19 cellular contexts compared by ENCODE assay signal in the genomic region with DNA sequence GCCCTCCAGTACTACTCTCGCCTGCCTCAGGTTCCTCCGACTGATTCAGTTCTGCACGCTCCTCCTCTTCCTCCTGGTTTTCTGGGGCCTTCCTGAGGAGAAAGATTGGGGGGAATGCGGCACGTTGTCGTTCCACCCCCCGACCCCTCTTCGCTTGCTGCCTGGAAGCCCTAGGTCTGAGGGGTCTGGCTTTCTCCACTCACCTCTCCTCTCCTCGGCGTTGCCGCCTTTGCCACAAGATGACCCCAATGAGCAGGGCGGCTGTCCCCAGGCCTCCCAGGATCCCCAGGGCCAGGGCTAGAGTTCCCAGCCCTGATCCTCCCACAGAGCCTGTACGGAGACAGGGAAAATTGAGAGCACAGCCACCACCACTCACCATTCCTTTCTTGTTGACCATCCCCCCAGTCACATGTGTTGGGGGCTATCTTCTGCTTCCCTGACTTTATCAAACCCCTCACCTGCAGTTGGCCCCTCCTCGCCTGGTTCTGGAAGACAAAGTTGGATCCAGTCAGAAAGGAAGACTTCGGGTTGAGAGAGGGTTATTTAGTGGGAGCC. TPM values are rescaled to one million over a fixed set of nuclear protein-coding genes. Genes with fewer than 3 reads are reported as not detected.
A peak's percentile ranks its signal among the peaks of the same experiment; 100 is the strongest.
DNase-seq lines count a peak whose midpoint lies in the region; ATAC-seq, FAIRE-seq and TF ChIP-seq lines count a peak whose summit lies in the region.
"Had no signal": no experiment of that assay in that cellular context is flagged by ENCODE, and none has a peak within 500 bp of the region (broad histone marks: within the 10 kb centered on the region; RNA-seq: fewer than 3 reads in every experiment).

No MANE protein-coding gene starts in this region.

- H3K9me3 ChIP-seq in kidney (ENCODE audit: control insufficient read depth in 1 of 2, low read length in 2 of 2) (no peaks in the 10 kb centered on the region), PC-3 (ENCODE audit: low read length) (no peaks in the 10 kb centered on the region)
- H3K9me3 ChIP-seq: SJCRH30 had no signal

- no peak overlapping the region for H3K4me3 ChIP-seq in GM23338
- no peak overlapping the region for H3K4me3 ChIP-seq in kidney (ENCODE audit: low read length in 2 of 2)
- H3K4me3 ChIP-seq in PC-3 (ENCODE audit: low read length) = no peak overlapping the region
- H3K4me3 ChIP-seq: SJCRH30 had no signal

- CTCF ChIA-PET in activated CD8-positive, alpha-beta T cell treated with anti-CD3 and anti-CD28 coated beads for 36 hours (lab: Charles Lee) = no interaction called here
- CTCF ChIA-PET in PC-3 (lab: Charles Lee) = no interaction called here

- ATAC-seq in GM23338 = no peak
- ATAC-seq in activated CD8-positive, alpha-beta T cell treated with anti-CD3 and anti-CD28 coated beads for 36 hours = no peak
- no peak for ATAC-seq in PC-3
- ATAC-seq: foreskin keratinocyte had no signal

- no TSS peak for BruUV-seq in PC-3 (replicated peaks; lab: Mats Ljungman, UMichigan)

- H3K36me3 ChIP-seq in GM23338 (ENCODE audit: insufficient read depth) (peaks cover 2% of the 10 kb centered on the region; the same call in 1 of the 2 replicates), kidney (ENCODE audit: control insufficient read depth in 1 of 2, insufficient read depth in 2 of 2, low read length in 2 of 2) (peaks cover 0 to 12% of the 10 kb centered on the region in 2 donors), PC-3 (ENCODE audit: low read depth, low read length) (peaks cover 5% of the 10 kb centered on the region)
- H3K36me3 ChIP-seq: SJCRH30 had no signal

- H3K27ac Mint-ChIP-seq in GM23338 (no peak overlapping the region; the same call in 1 of the 2 replicates), progenitor cell of endocrine pancreas (no peak overlapping the region)
- peak overlapping the region; percentile 50 for H3K27ac Mint-ChIP-seq in activated CD8-positive, alpha-beta T cell treated with anti-CD3 and anti-CD28 coated beads for 36 hours

- H4K20me1 ChIP-seq in GM23338 (replicated peaks; ENCODE audit: insufficient read depth) (no peaks in the 10 kb centered on the region), PC-3 (ENCODE audit: low read length) (no peaks in the 10 kb centered on the region)

- H2AFZ ChIP-seq in GM23338 (no peak overlapping the region), PC-3 (ENCODE audit: low read length) (no peak overlapping the region)

- H3K4me3 Mint-ChIP-seq in GM23338 (0 out of 3 replicates have a peak overlapping the region, but pooled peaks have one; percentile 6), progenitor cell of endocrine pancreas (ENCODE audit: low read depth) (peak overlapping the region; percentile 16)
- no peak overlapping the region for H3K4me3 Mint-ChIP-seq in activated CD8-positive, alpha-beta T cell treated with anti-CD3 and anti-CD28 coated beads for 36 hours

- H3K9me3 Mint-ChIP-seq in GM23338 (no peaks in the 10 kb centered on the region), progenitor cell of endocrine pancreas (ENCODE audit: low read depth) (no peaks in the 10 kb centered on the region)
- H3K9me3 Mint-ChIP-seq in activated CD8-positive, alpha-beta T cell treated with anti-CD3 and anti-CD28 coated beads for 36 hours = no peaks in the 10 kb centered on the region

- H3K27ac ChIP-seq in GM23338 (ENCODE audit: low read depth) (no peak overlapping the region), kidney (ENCODE audit: low read depth in 2 of 2, low read length in 2 of 2) (no peak overlapping the region), PC-3 (ENCODE audit: low read length) (no peak overlapping the region)
- H3K27ac ChIP-seq: foreskin keratinocyte, SJCRH30 had no signal

- DNase-seq in GM23338 (ENCODE audit: low spot score) (no peak), kidney (peak; percentile 71), progenitor cell of endocrine pancreas (ENCODE audit: low spot score, unreplicated experiment) (no peak), PC-3 (no peak), UCSD-AML1 (lab: John Stamatoyannopoulos, UW; ENCODE audit: unreplicated experiment) (no peak), SIG-M5 treated with dmso at 0.1 percent for 504 hours (lab: John Stamatoyannopoulos, UW; ENCODE audit: unreplicated experiment) (no peak)
- no peak for DNase-seq in activated CD8-positive, alpha-beta T cell treated with anti-CD3 and anti-CD28 coated beads for 36 hours
- DNase-seq: activated CD4-positive, CD25-positive, alpha-beta regulatory T cell; foreskin keratinocyte; KG1; NCI-H1092; NCI-H2107; NCI-H524 treated with DMSO at 0.1 percent for 48 hours; SJCRH30; stimulated activated CD4-positive, alpha-beta T cell treated with anti-CD3 and anti-CD28 coated beads, Interleukin-2, amount 100 ng/mL, for 24 hours; T-helper 2 cell had no signal

- H3K4me1 ChIP-seq in GM23338 (ENCODE audit: insufficient read depth) (peaks cover 13% of the 10 kb centered on the region; the same call in 1 of the 2 replicates), kidney (ENCODE audit: control insufficient read depth in 1 of 2, insufficient read depth in 1 of 2, low read depth in 1 of 2, low read length in 2 of 2) (peaks cover 20 to 26% of the 10 kb centered on the region in 2 donors), PC-3 (ENCODE audit: insufficient read depth, low read length) (peaks cover 22% of the 10 kb centered on the region)
- H3K4me1 ChIP-seq: SJCRH30 had no signal

- H3K9me2 ChIP-seq in GM23338 (ENCODE audit: insufficient read depth) (no peaks in the 10 kb centered on the region), PC-3 (replicated peaks; ENCODE audit: low read length) (no peaks in the 10 kb centered on the region)

- H3K36me3 Mint-ChIP-seq in GM23338 (ENCODE audit: low read depth) = peaks cover 54% of the 10 kb centered on the region
- peaks cover 44% of the 10 kb centered on the region for H3K36me3 Mint-ChIP-seq in activated CD8-positive, alpha-beta T cell treated with anti-CD3 and anti-CD28 coated beads for 36 hours (ENCODE audit: low read depth)
- H3K36me3 Mint-ChIP-seq in progenitor cell of endocrine pancreas (ENCODE audit: insufficient read depth) = peaks cover 16% of the 10 kb centered on the region

- H3K79me2 ChIP-seq in GM23338 (replicated peaks; ENCODE audit: insufficient read depth) = peaks cover 13% of the 10 kb centered on the region
- H3K79me2 ChIP-seq in PC-3 (ENCODE audit: low read length) = peaks cover 12% of the 10 kb centered on the region

- no peak overlapping the region for H3K4me2 ChIP-seq in GM23338
- H3K4me2 ChIP-seq in PC-3 (ENCODE audit: low read length) = no peak overlapping the region

- H3K4me1 Mint-ChIP-seq in GM23338 (peaks cover 36% of the 10 kb centered on the region), progenitor cell of endocrine pancreas (ENCODE audit: low read depth) (peaks cover 38% of the 10 kb centered on the region)
- peaks cover 58% of the 10 kb centered on the region for H3K4me1 Mint-ChIP-seq in activated CD8-positive, alpha-beta T cell treated with anti-CD3 and anti-CD28 coated beads for 36 hours (ENCODE audit: low read depth)

- TF ChIP-seq CTCF in GM23338 (conservative IDR thresholded peaks at IDR 0.05; ENCODE audit: low read depth in 2 of 2) (no peak), kidney (IDR thresholded peaks at IDR 0.05; ENCODE audit: borderline replicate concordance, extremely low read depth, insufficient read depth) (no peak), progenitor cell of endocrine pancreas (IDR thresholded peaks at IDR 0.05; ENCODE audit: unreplicated experiment) (no peak), PC-3 (conservative IDR thresholded peaks at IDR 0.05; ENCODE audit: low read depth, low read length) (no peak)
- TF ChIP-seq CTCF in activated CD8-positive, alpha-beta T cell treated with anti-CD3 and anti-CD28 coated beads for 36 hours (IDR thresholded peaks at IDR 0.05) = no peak

- H3K9ac ChIP-seq in kidney (ENCODE audit: low read length in 2 of 2) = no peak overlapping the region
- no peak overlapping the region for H3K9ac ChIP-seq in PC-3 (ENCODE audit: low read length)

- intact Hi-C loops in activated CD8-positive, alpha-beta T cell treated with anti-CD3 and anti-CD28 coated beads for 36 hours (cut with micrococcal nuclease) = no loop called here
- intact Hi-C loops in kidney (cut with DNase I) (no loop called here), PC-3 (cut with micrococcal nuclease) (no loop called here)

- FAIRE-seq in kidney (lab: Jason Lieb, UNC) = no peak
- FAIRE-seq: colon, D721Med, endothelial cell of umbilical vein had no signal

- H3F3A ChIP-seq in GM23338 (replicated peaks; ENCODE audit: low read depth) (peaks cover 12% of the 10 kb centered on the region), PC-3 (ENCODE audit: low read length, unreplicated experiment) (no peaks in the 10 kb centered on the region)

- H3K27me3 ChIP-seq in GM23338 (ENCODE audit: insufficient read depth) = no peaks in the 10 kb centered on the region
- H3K27me3 ChIP-seq in PC-3 (ENCODE audit: low read length) = no peaks in the 10 kb centered on the region
- H3K27me3 ChIP-seq: foreskin keratinocyte, SJCRH30 had no signal

- H3K27me3 Mint-ChIP-seq in GM23338 (ENCODE audit: insufficient read depth, low read depth, poor library complexity) (peaks cover 23% of the 10 kb centered on the region), progenitor cell of endocrine pancreas (no peaks in the 10 kb centered on the region)
- H3K27me3 Mint-ChIP-seq in activated CD8-positive, alpha-beta T cell treated with anti-CD3 and anti-CD28 coated beads for 36 hours = no peaks in the 10 kb centered on the region

- POLR2A ChIA-PET in activated CD8-positive, alpha-beta T cell treated with anti-CD3 and anti-CD28 coated beads for 36 hours (lab: Charles Lee) = interaction anchor here (6.5 kb wide), 1 partner anchor 9 kb away, joined by 72 read pairs; the partner anchor contains the start of genes GPSM3 and PBX2
- POLR2A ChIA-PET in PC-3 (lab: Charles Lee; ENCODE audit: unreplicated experiment) = no interaction called here

RNA-seq across cellular contexts. Expression of gene AGER, which starts 2.8 kb away (rescaled TPM):
- total RNA-seq in GM23338 (2014; rRNA removed; shearing (Covaris generic)) = 2.0 and 2.3 TPM in 2 replicates
- polyA plus RNA-seq in GM23338 (2016; fragmentation: Nextera tagmentation; extraction: Ambion mirVana) (3.4 and 5.0 TPM in 2 replicates), kidney (ENCODE audit: insufficient read depth, low read depth, low replicate concordance) (7.1 TPM)
- 10 to 100 TPM; 15.5 to 16.4 TPM for total RNA-seq in activated CD8-positive, alpha-beta T cell treated with anti-CD3 and anti-CD28 coated beads for 36 hours
- total RNA-seq in kidney (13.0 TPM), progenitor cell of endocrine pancreas (28.5 and 29.9 TPM in 2 replicates), PC-3 (2014; rRNA removed) (2.0 and 5.0 TPM in 2 replicates)

RNA-seq across cellular contexts. Expression of gene RNF5, which starts 3.0 kb away (rescaled TPM):
- 119 and 127 TPM in 2 replicates for total RNA-seq in GM23338 (2014; rRNA removed; shearing (Covaris generic))
- polyA plus RNA-seq in GM23338 (2016; fragmentation: Nextera tagmentation; extraction: Ambion mirVana) (164 and 173 TPM in 2 replicates), kidney (ENCODE audit: insufficient read depth, low read depth, low replicate concordance) (208 TPM)
- 10 to 100 TPM; 55.4 to 57.9 TPM for total RNA-seq in activated CD8-positive, alpha-beta T cell treated with anti-CD3 and anti-CD28 coated beads for 36 hours
- total RNA-seq in kidney (74.1 TPM), progenitor cell of endocrine pancreas (91.2 and 92.2 TPM in 2 replicates), PC-3 (2014; rRNA removed) (69.0 and 80.1 TPM in 2 replicates)

RNA-seq across cellular contexts. Expression of gene AGPAT1, which starts 5.3 kb away (rescaled TPM):
- 58.8 and 82.1 TPM in 2 replicates for total RNA-seq in GM23338 (2014; rRNA removed; shearing (Covaris generic))
- polyA plus RNA-seq in GM23338 (2016; fragmentation: Nextera tagmentation; extraction: Ambion mirVana) (39.5 and 39.8 TPM in 2 replicates), kidney (ENCODE audit: insufficient read depth, low read depth, low replicate concordance) (87.1 TPM)
- total RNA-seq in activated CD8-positive, alpha-beta T cell treated with anti-CD3 and anti-CD28 coated beads for 36 hours = 10 to 100 TPM; 24.6 to 28.7 TPM
- total RNA-seq in kidney (58.9 TPM), progenitor cell of endocrine pancreas (94.1 and 102 TPM in 2 replicates), PC-3 (2014; rRNA removed) (54.7 and 59.6 TPM in 2 replicates)

RNA-seq across cellular contexts. Expression of gene PBX2, which starts 8.8 kb away (rescaled TPM):
- 89.4 and 111 TPM in 2 replicates for total RNA-seq in GM23338 (2014; rRNA removed; shearing (Covaris generic))
- polyA plus RNA-seq in GM23338 (2016; fragmentation: Nextera tagmentation; extraction: Ambion mirVana) = 7.2 and 8.5 TPM in 2 replicates
- total RNA-seq in activated CD8-positive, alpha-beta T cell treated with anti-CD3 and anti-CD28 coated beads for 36 hours = 10 to 100 TPM; 59.6 to 64.2 TPM
- 87.3 TPM for total RNA-seq in kidney
- polyA plus RNA-seq in kidney (ENCODE audit: insufficient read depth, low read depth, low replicate concordance) = 34.6 TPM
- 260 and 261 TPM in 2 replicates for total RNA-seq in progenitor cell of endocrine pancreas
- total RNA-seq in PC-3 (2014; rRNA removed) = 25.3 and 33.3 TPM in 2 replicates

RNA-seq across cellular contexts. Expression of gene GPSM3, which starts 11.2 kb away (rescaled TPM):
- total RNA-seq in GM23338 (2014; rRNA removed; shearing (Covaris generic)) = 4.7 and 7.8 TPM in 2 replicates
- 5.5 and 5.9 TPM in 2 replicates for polyA plus RNA-seq in GM23338 (2016; fragmentation: Nextera tagmentation; extraction: Ambion mirVana)
- 10 to 100 TPM; 67.8 to 68.7 TPM for total RNA-seq in activated CD8-positive, alpha-beta T cell treated with anti-CD3 and anti-CD28 coated beads for 36 hours
- total RNA-seq in kidney = 28.1 TPM
- polyA plus RNA-seq in kidney (ENCODE audit: insufficient read depth, low read depth, low replicate concordance) = 6.2 TPM
- 6.1 and 6.5 TPM in 2 replicates for total RNA-seq in progenitor cell of endocrine pancreas
- 5.0 and 7.1 TPM in 2 replicates for total RNA-seq in PC-3 (2014; rRNA removed)
